Comparison of ENCODE assay signal across 22 cellular contexts in the genomic region with DNA sequence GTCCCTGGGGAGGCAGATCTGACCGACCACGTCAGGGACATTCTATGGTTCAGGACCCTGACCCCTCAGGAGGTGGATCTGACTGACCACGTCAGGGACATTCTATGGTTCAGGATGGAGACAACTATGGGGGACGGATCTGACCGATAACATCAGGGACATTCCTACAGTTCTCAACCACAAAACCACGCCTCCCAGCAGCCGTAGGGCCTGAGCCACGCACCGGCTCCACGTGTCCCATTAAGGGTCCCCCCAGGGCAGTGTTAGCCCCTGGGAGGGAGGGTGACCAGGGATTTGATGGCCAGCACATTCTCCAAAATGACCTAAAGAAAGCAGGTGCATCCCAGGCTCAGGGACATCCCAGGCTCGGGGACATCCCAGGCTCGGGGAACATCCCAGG. TPM values are rescaled to one million over a fixed set of nuclear protein-coding genes. Genes with fewer than 3 reads are reported as not detected.
DNase-seq lines count a peak whose midpoint lies in the region; ATAC-seq and TF ChIP-seq lines count a peak whose summit lies in the region.
"Had no signal": no experiment of that assay in that cellular context is flagged by ENCODE, and none has a peak within 500 bp of the region (broad histone marks: within the 10 kb centered on the region; RNA-seq: fewer than 3 reads in every experiment).

No MANE protein-coding gene starts in this region.

- H3K27me3 ChIP-seq in heart right ventricle (no peaks in the 10 kb centered on the region), adipocyte (replicated peaks; ENCODE audit: control insufficient read depth, insufficient read depth, low read length) (no peaks in the 10 kb centered on the region), subcutaneous abdominal adipose tissue (ENCODE audit: control insufficient read depth in 5 of 5, insufficient read depth in 4 of 5, low read length in 5 of 5) (no peaks in the 10 kb centered on the region), neural progenitor cell (no peaks in the 10 kb centered on the region)

- no peak overlapping the region for H2AFZ ChIP-seq in neural progenitor cell (replicated peaks)

- WGBS in heart right ventricle, 2 donors, result 91 to 96% methylated on average over 12 of the region's 12 CpGs

- POLR2A ChIA-PET in activated CD4-positive, alpha-beta memory T cell treated with anti-CD3 and anti-CD28 coated beads for 36 hours (lab: Charles Lee), result no interaction called here
- POLR2A ChIA-PET in activated CD4-positive, alpha-beta memory T cell treated with anti-CD3 and anti-CD28 coated beads, Interleukin-2, amount 10 ng/mL, durations not matched to agents 7 days and 5 days (lab: Charles Lee), result no interaction called here

- H3K4me1 ChIP-seq in heart right ventricle (peaks cover 8 to 29% (median 26%) of the 10 kb centered on the region in 9 donors), adipocyte (ENCODE audit: control insufficient read depth, insufficient read depth, low read length) (peaks cover 31% of the 10 kb centered on the region), subcutaneous abdominal adipose tissue (ENCODE audit: control insufficient read depth in 5 of 5, insufficient read depth in 5 of 5, low read length in 5 of 5) (peaks cover 14 to 53% (median 44%) of the 10 kb centered on the region in 5 donors), neural progenitor cell (peaks cover 13% of the 10 kb centered on the region)

- no peak for TF ChIP-seq CTCF in heart right ventricle (IDR thresholded peaks at IDR 0.05)
- no peak for TF ChIP-seq CTCF in neural progenitor cell (IDR thresholded peaks at IDR 0.05)

- intact Hi-C loops in activated CD4-positive, alpha-beta memory T cell treated with anti-CD3 and anti-CD28 coated beads for 36 hours (cut with micrococcal nuclease), result no loop called here
- intact Hi-C loops in left ventricle myocardium superior (cut with micrococcal nuclease) (no loop called here), heart right ventricle (cut with DNase I) (no loop called here)

- H3K9ac ChIP-seq in adipocyte (ENCODE audit: low read length) (no peak overlapping the region), subcutaneous abdominal adipose tissue (ENCODE audit: low read length in 5 of 5) (no peak overlapping the region), neural progenitor cell (no peak overlapping the region)

- H3K27ac ChIP-seq in heart right ventricle (no peak overlapping the region), subcutaneous abdominal adipose tissue (ENCODE audit: low read depth, low read length) (peak overlapping the region; percentile 67), neural progenitor cell (no peak overlapping the region)

- no peaks in the 10 kb centered on the region for H3K79me2 ChIP-seq in neural progenitor cell (ENCODE audit: low read depth)

- ATAC-seq in left ventricle myocardium superior (no peak), heart right ventricle (no peak)
- ATAC-seq: PC-3 had no signal

- DNase-seq in activated CD4-positive, alpha-beta memory T cell treated with anti-CD3 and anti-CD28 coated beads for 36 hours, result no peak
- DNase-seq in activated CD4-positive, alpha-beta memory T cell treated with anti-CD3 and anti-CD28 coated beads, Interleukin-2, amount 10 ng/mL, durations not matched to agents 7 days and 5 days, result no peak
- DNase-seq in left ventricle myocardium superior (peak; percentile 10), heart right ventricle (no peak), adipocyte (ENCODE audit: low read depth) (peak; percentile 19), T-helper 9 cell (no peak), neural progenitor cell (ENCODE audit: low spot score) (no peak)
- DNase-seq: CD4-positive, alpha-beta memory T cell; DMS153; GF-D8; HFFc6; KG1; MV-4-11; NCI-H187; NCI-H2107; NCI-H2227 treated with DMSO at 0.1 percent for 48 hours; NCI-H510A treated with DMSO at 0.1 percent for 48 hours; NCI-H774; PC-3 had no signal

- H3K36me3 Mint-ChIP-seq in activated CD4-positive, alpha-beta memory T cell treated with anti-CD3 and anti-CD28 coated beads for 36 hours, result peaks cover 43% of the 10 kb centered on the region
- H3K36me3 Mint-ChIP-seq in activated CD4-positive, alpha-beta memory T cell treated with anti-CD3 and anti-CD28 coated beads, Interleukin-2, amount 10 ng/mL, durations not matched to agents 7 days and 5 days (ENCODE audit: low read depth), result peaks cover 61% of the 10 kb centered on the region
- peaks cover 10% of the 10 kb centered on the region for H3K36me3 Mint-ChIP-seq in neural progenitor cell

- H3K4me1 Mint-ChIP-seq in activated CD4-positive, alpha-beta memory T cell treated with anti-CD3 and anti-CD28 coated beads for 36 hours (ENCODE audit: low read depth), result no peaks in the 10 kb centered on the region
- peaks cover 3% of the 10 kb centered on the region for H3K4me1 Mint-ChIP-seq in activated CD4-positive, alpha-beta memory T cell treated with anti-CD3 and anti-CD28 coated beads, Interleukin-2, amount 10 ng/mL, durations not matched to agents 7 days and 5 days
- H3K4me1 Mint-ChIP-seq in neural progenitor cell, result peaks cover 22% of the 10 kb centered on the region

- H3K4me3 ChIP-seq in heart right ventricle (no peak overlapping the region), adipocyte (ENCODE audit: low read length) (no peak overlapping the region), subcutaneous abdominal adipose tissue (ENCODE audit: low read depth in 1 of 5, low read length in 5 of 5) (no peak overlapping the region), neural progenitor cell (no peak overlapping the region)

- H3K27me3 Mint-ChIP-seq in activated CD4-positive, alpha-beta memory T cell treated with anti-CD3 and anti-CD28 coated beads for 36 hours, result no peaks in the 10 kb centered on the region
- H3K27me3 Mint-ChIP-seq in activated CD4-positive, alpha-beta memory T cell treated with anti-CD3 and anti-CD28 coated beads, Interleukin-2, amount 10 ng/mL, durations not matched to agents 7 days and 5 days, result no peaks in the 10 kb centered on the region
- H3K27me3 Mint-ChIP-seq in neural progenitor cell (ENCODE audit: insufficient read depth, low read depth), result no peaks in the 10 kb centered on the region
- H3K27me3 Mint-ChIP-seq: B cell; CD4-positive, alpha-beta memory T cell had no signal

- H3K36me3 ChIP-seq in heart right ventricle, result peaks cover 0 to 89% (median 9%) of the 10 kb centered on the region in 9 donors
- H3K36me3 ChIP-seq in adipocyte (ENCODE audit: control insufficient read depth, insufficient read depth, low read length, severe bottlenecking), result peaks cover 71% of the 10 kb centered on the region
- peaks cover 0 to 74% (median 48%) of the 10 kb centered on the region in 5 donors for H3K36me3 ChIP-seq in subcutaneous abdominal adipose tissue (ENCODE audit: control insufficient read depth in 5 of 5, insufficient read depth in 5 of 5, low read length in 5 of 5)
- no peaks in the 10 kb centered on the region for H3K36me3 ChIP-seq in neural progenitor cell

- no peaks in the 10 kb centered on the region for H3F3A ChIP-seq in neural progenitor cell (ENCODE audit: low read depth)

- no peak overlapping the region for H3K4me3 Mint-ChIP-seq in activated CD4-positive, alpha-beta memory T cell treated with anti-CD3 and anti-CD28 coated beads for 36 hours
- no peak overlapping the region for H3K4me3 Mint-ChIP-seq in activated CD4-positive, alpha-beta memory T cell treated with anti-CD3 and anti-CD28 coated beads, Interleukin-2, amount 10 ng/mL, durations not matched to agents 7 days and 5 days
- H3K4me3 Mint-ChIP-seq in neural progenitor cell, result no peak overlapping the region
- H3K4me3 Mint-ChIP-seq: B cell; CD4-positive, alpha-beta memory T cell; HFFc6 had no signal

- no peaks in the 10 kb centered on the region for H3K9me3 Mint-ChIP-seq in activated CD4-positive, alpha-beta memory T cell treated with anti-CD3 and anti-CD28 coated beads for 36 hours
- H3K9me3 Mint-ChIP-seq in activated CD4-positive, alpha-beta memory T cell treated with anti-CD3 and anti-CD28 coated beads, Interleukin-2, amount 10 ng/mL, durations not matched to agents 7 days and 5 days, result no peaks in the 10 kb centered on the region
- H3K9me3 Mint-ChIP-seq in neural progenitor cell, result no peaks in the 10 kb centered on the region
- H3K9me3 Mint-ChIP-seq: HFFc6 had no signal

- H3K9me3 ChIP-seq in heart right ventricle (no peaks in the 10 kb centered on the region), adipocyte (ENCODE audit: control insufficient read depth, low read length) (no peaks in the 10 kb centered on the region), subcutaneous abdominal adipose tissue (ENCODE audit: control insufficient read depth in 5 of 5, low read length in 5 of 5) (no peaks in the 10 kb centered on the region), neural progenitor cell (ENCODE audit: low read depth) (no peaks in the 10 kb centered on the region)

- no peak overlapping the region for H3K4me2 ChIP-seq in neural progenitor cell

- peak overlapping the region; percentile 49 for H3K27ac Mint-ChIP-seq in activated CD4-positive, alpha-beta memory T cell treated with anti-CD3 and anti-CD28 coated beads for 36 hours
- no peak overlapping the region for H3K27ac Mint-ChIP-seq in activated CD4-positive, alpha-beta memory T cell treated with anti-CD3 and anti-CD28 coated beads, Interleukin-2, amount 10 ng/mL, durations not matched to agents 7 days and 5 days
- no peak overlapping the region for H3K27ac Mint-ChIP-seq in neural progenitor cell
- H3K27ac Mint-ChIP-seq: B cell, HFFc6 had no signal

- no peaks in the 10 kb centered on the region for H4K20me1 ChIP-seq in neural progenitor cell (ENCODE audit: low read depth)

- CTCF ChIA-PET in activated CD4-positive, alpha-beta memory T cell treated with anti-CD3 and anti-CD28 coated beads for 36 hours (lab: Charles Lee), result no interaction called here
- CTCF ChIA-PET in activated CD4-positive, alpha-beta memory T cell treated with anti-CD3 and anti-CD28 coated beads, Interleukin-2, amount 10 ng/mL, durations not matched to agents 7 days and 5 days (lab: Charles Lee), result no interaction called here

RNA-seq across cellular contexts. Expression of a gene that starts 49.0 kb away (rescaled TPM):
- total RNA-seq in activated CD4-positive, alpha-beta memory T cell treated with anti-CD3 and anti-CD28 coated beads for 36 hours, result 1 to 10 TPM; 1.5 to 1.8 TPM
- total RNA-seq in activated CD4-positive, alpha-beta memory T cell treated with anti-CD3 and anti-CD28 coated beads, Interleukin-2, amount 10 ng/mL, durations not matched to agents 7 days and 5 days, result 1 to 10 TPM; 2.5 to 2.9 TPM
- total RNA-seq in left ventricle myocardium superior, result 0.37 TPM
- under 1 TPM; 0.15 to 0.80 (median 0.23) TPM for total RNA-seq in heart right ventricle
- polyA plus RNA-seq in heart right ventricle, result under 1 TPM; 0.09 to 0.37 TPM
- not detected in 2 replicates for total RNA-seq in neural progenitor cell (ENCODE audit: low replicate concordance)
- total RNA-seq: Daoy had no signal

Comparison
In these comparisons a context has a peak if more than half of its experiments do, and no peak if none do; other contexts are left out.
1. DNase-seq: peak in left ventricle myocardium superior (single experiment) and adipocyte (single experiment); none in activated CD4-positive, alpha-beta memory T cell treated with anti-CD3 and anti-CD28 coated beads for 36 hours (single experiment), activated CD4-positive, alpha-beta memory T cell treated with anti-CD3 and anti-CD28 coated beads, Interleukin-2, amount 10 ng/mL, durations not matched to agents 7 days and 5 days (single experiment), heart right ventricle (0 of 2), T-helper 9 cell (single experiment) and neural progenitor cell (single experiment).